ENCODE assay signal across 19 cellular contexts in the genomic region with DNA sequence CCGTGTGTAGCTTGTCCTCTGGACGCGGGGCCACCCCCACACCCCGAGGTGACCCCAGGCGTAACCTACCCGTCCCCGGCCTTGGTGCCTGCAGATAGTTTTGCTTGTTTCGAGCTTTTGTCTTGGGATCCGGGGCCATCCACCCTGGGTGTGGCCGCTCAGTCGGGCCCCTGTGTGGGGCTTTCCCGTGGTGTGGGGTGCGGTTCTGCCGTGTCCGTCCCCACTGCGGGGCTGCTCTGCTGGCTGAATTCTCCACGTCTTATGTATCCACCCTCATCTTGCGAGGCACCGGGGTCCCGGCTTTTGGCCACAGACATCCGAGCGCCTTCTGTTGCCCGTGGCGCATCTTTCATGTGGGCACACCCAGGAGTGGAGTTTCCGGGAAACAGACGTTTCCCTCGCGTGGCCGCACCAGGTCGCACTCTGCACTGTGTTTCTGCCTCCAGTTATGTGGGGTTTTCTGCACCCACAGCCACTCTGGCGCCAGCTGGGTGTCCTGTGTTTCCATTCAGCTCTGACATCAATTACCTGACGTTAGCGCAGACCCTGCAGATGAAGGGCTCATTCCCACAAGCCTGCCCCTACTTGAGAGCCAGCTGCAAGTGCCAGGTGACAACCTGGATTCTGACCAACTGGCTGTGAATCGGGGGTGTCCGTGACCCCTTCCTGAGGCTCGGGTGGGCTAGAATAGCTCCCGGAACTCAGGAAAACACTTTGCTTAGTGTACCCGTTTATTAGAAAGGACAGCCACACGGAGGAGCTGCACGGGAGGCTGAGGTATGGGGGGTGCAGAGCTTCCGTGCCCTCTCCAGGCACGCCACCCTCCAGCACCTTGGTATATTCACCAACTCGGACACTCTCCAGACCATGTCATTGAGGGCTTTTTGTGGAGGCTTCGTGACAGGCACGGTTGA.
DNase-seq lines count a peak whose midpoint lies in the region; ATAC-seq, FAIRE-seq and TF ChIP-seq lines count a peak whose summit lies in the region.
"Had no signal": no experiment of that assay in that cellular context is flagged by ENCODE, and none has a peak within 500 bp of the region (broad histone marks: within the 10 kb centered on the region; RNA-seq: fewer than 3 reads in every experiment).

No MANE protein-coding gene starts in this region.

- TF ChIP-seq POLR2A in Peyer's patch (IDR thresholded peaks at IDR 0.05) (no peak), vagina (IDR thresholded peaks at IDR 0.05) (no peak), prostate gland (IDR thresholded peaks at IDR 0.05) (no peak)

- DNase-seq in stimulated activated naive CD8-positive, alpha-beta T cell treated with anti-CD3 and anti-CD28 coated beads, Interleukin-15, amount 100 ng/mL, for 72 hours = no peak
- no peak for DNase-seq in stimulated activated naive CD8-positive, alpha-beta T cell treated with anti-CD3 and anti-CD28 coated beads, Interleukin-15, Interleukin-2, amounts not matched to agents 100 U/mL and 50 U/mL, for 24 hours
- peak in 1 of 3 donors; percentile 6 for DNase-seq in T-helper 17 cell
- DNase-seq in kidney = peak; percentile 64
- DNase-seq in Peyer's patch = no peak
- DNase-seq in vagina (ENCODE audit: extremely low spot score in 2 of 2) = no peak
- no peak for DNase-seq in prostate gland (ENCODE audit: low spot score)
- no peak for DNase-seq in anterior cingulate cortex (lab: John Stamatoyannopoulos, UW)
- DNase-seq: activated CD8-positive, alpha-beta memory T cell treated with anti-CD3 and anti-CD28 coated beads for 24 hours; activated gamma-delta T cell treated with Interleukin-2 at 50 U/mL for 16 hours; effector CD4-positive, alpha-beta T cell; NCI-H1092 treated with DMSO at 0.1 percent for 48 hours; NCI-H226; OCI-M1; sigmoid colon; stimulated activated CD4-positive, alpha-beta T cell treated with anti-CD3 and anti-CD28 coated beads, Interleukin-4, amount 100 ng/mL, for 1 hour; transverse colon had no signal

- peak; percentile 50 for ATAC-seq in stimulated activated naive CD8-positive, alpha-beta T cell treated with anti-CD3 and anti-CD28 coated beads, Interleukin-15, amount 100 ng/mL, for 72 hours
- ATAC-seq in stimulated activated naive CD8-positive, alpha-beta T cell treated with anti-CD3 and anti-CD28 coated beads, Interleukin-15, Interleukin-2, amounts not matched to agents 100 U/mL and 50 U/mL, for 24 hours = no peak
- ATAC-seq in T-helper 17 cell = peak; percentile 42

- TF ChIP-seq CTCF in kidney (IDR thresholded peaks at IDR 0.05; ENCODE audit: borderline replicate concordance, extremely low read depth, insufficient read depth) (no peak), Peyer's patch (IDR thresholded peaks at IDR 0.05) (no peak), vagina (IDR thresholded peaks at IDR 0.05) (no peak), prostate gland (IDR thresholded peaks at IDR 0.05) (no peak)

- FAIRE-seq in kidney (lab: Jason Lieb, UNC) = no peak

- no peaks in the 10 kb centered on the region for H3K36me3 ChIP-seq in kidney (ENCODE audit: control insufficient read depth in 1 of 2, insufficient read depth in 2 of 2, low read length in 2 of 2)
- no peaks in the 10 kb centered on the region for H3K36me3 ChIP-seq in Peyer's patch
- H3K36me3 ChIP-seq in vagina = no peaks in the 10 kb centered on the region
- H3K36me3 ChIP-seq in prostate gland = no peaks in the 10 kb centered on the region
- H3K36me3 ChIP-seq: brain microvascular endothelial cell, sigmoid colon, transverse colon had no signal

- no peaks in the 10 kb centered on the region for H3K9me3 ChIP-seq in T-helper 17 cell (ENCODE audit: control insufficient read depth, low read length, poor library complexity, severe bottlenecking)
- H3K9me3 ChIP-seq in kidney (ENCODE audit: control insufficient read depth in 1 of 2, low read length in 2 of 2) = peaks cover 0 to 3% of the 10 kb centered on the region in 2 donors
- no peaks in the 10 kb centered on the region for H3K9me3 ChIP-seq in Peyer's patch
- H3K9me3 ChIP-seq in vagina = no peaks in the 10 kb centered on the region
- H3K9me3 ChIP-seq in prostate gland = no peaks in the 10 kb centered on the region
- H3K9me3 ChIP-seq: transverse colon had no signal

- no peaks in the 10 kb centered on the region for H3K36me3 Mint-ChIP-seq in T-helper 17 cell (ENCODE audit: low read depth)

- no peak overlapping the region for H3K27ac Mint-ChIP-seq in stimulated activated naive CD8-positive, alpha-beta T cell treated with anti-CD3 and anti-CD28 coated beads, Interleukin-15, amount 100 ng/mL, for 72 hours
- no peak overlapping the region for H3K27ac Mint-ChIP-seq in T-helper 17 cell

- 78% methylated on average over 45 of the region's 45 CpGs for WGBS in prostate gland

- no peaks in the 10 kb centered on the region for H3K27me3 Mint-ChIP-seq in stimulated activated naive CD8-positive, alpha-beta T cell treated with anti-CD3 and anti-CD28 coated beads, Interleukin-15, amount 100 ng/mL, for 72 hours
- no peaks in the 10 kb centered on the region for H3K27me3 Mint-ChIP-seq in T-helper 17 cell

- H3K27ac ChIP-seq in kidney (ENCODE audit: low read depth in 2 of 2, low read length in 2 of 2) (no peak overlapping the region), Peyer's patch (no peak overlapping the region), vagina (no peak overlapping the region), prostate gland (no peak overlapping the region)
- H3K27ac ChIP-seq: brain microvascular endothelial cell, sigmoid colon, transverse colon, VCaP had no signal

- H3K27me3 ChIP-seq in Peyer's patch (no peaks in the 10 kb centered on the region), vagina (no peaks in the 10 kb centered on the region), prostate gland (replicated peaks; ENCODE audit: insufficient read depth) (no peaks in the 10 kb centered on the region)
- H3K27me3 ChIP-seq: transverse colon had no signal

- intact Hi-C loops in kidney (cut with DNase I) (no loop called here), vagina (cut with DNase I) (no loop called here), prostate gland (cut with DNase I) (no loop called here)

- H3K9ac ChIP-seq in kidney (ENCODE audit: low read length in 2 of 2) = no peak overlapping the region

- H3K4me1 Mint-ChIP-seq in stimulated activated naive CD8-positive, alpha-beta T cell treated with anti-CD3 and anti-CD28 coated beads, Interleukin-15, amount 100 ng/mL, for 72 hours = peaks cover 20% of the 10 kb centered on the region
- peaks cover 10% of the 10 kb centered on the region for H3K4me1 Mint-ChIP-seq in T-helper 17 cell

- peak overlapping the region in 1 of 2 donors; percentile 47 for H3K4me3 Mint-ChIP-seq in stimulated activated naive CD8-positive, alpha-beta T cell treated with anti-CD3 and anti-CD28 coated beads, Interleukin-15, amount 100 ng/mL, for 72 hours
- H3K4me3 Mint-ChIP-seq in T-helper 17 cell = no peak overlapping the region

- no peak overlapping the region for H3K4me3 ChIP-seq in kidney (ENCODE audit: low read length in 2 of 2)
- H3K4me3 ChIP-seq in Peyer's patch = no peak overlapping the region
- H3K4me3 ChIP-seq in vagina = no peak overlapping the region
- H3K4me3 ChIP-seq in prostate gland = no peak overlapping the region
- H3K4me3 ChIP-seq: sigmoid colon, transverse colon had no signal

- no peaks in the 10 kb centered on the region for H3K4me1 ChIP-seq in kidney (ENCODE audit: control insufficient read depth in 1 of 2, insufficient read depth in 1 of 2, low read depth in 1 of 2, low read length in 2 of 2)
- H3K4me1 ChIP-seq in Peyer's patch = no peaks in the 10 kb centered on the region
- no peaks in the 10 kb centered on the region for H3K4me1 ChIP-seq in vagina
- no peaks in the 10 kb centered on the region for H3K4me1 ChIP-seq in prostate gland (replicated peaks)
- H3K4me1 ChIP-seq: sigmoid colon, transverse colon had no signal

- H3K9me3 Mint-ChIP-seq in stimulated activated naive CD8-positive, alpha-beta T cell treated with anti-CD3 and anti-CD28 coated beads, Interleukin-15, amount 100 ng/mL, for 72 hours = peaks cover 0 to 8% of the 10 kb centered on the region in 2 donors
